12 cellular contexts compared by ENCODE assay signal in genomic region chr11:128759597-128759996, GRCh38.
A peak's percentile ranks its signal among the peaks of the same experiment; 100 is the strongest.
DNase-seq lines count a peak whose midpoint lies in the region; ATAC-seq, FAIRE-seq and TF ChIP-seq lines count a peak whose summit lies in the region.
"Had no signal": no experiment of that assay in that cellular context is flagged by ENCODE, and none has a peak within 500 bp of the region (broad histone marks: within the 10 kb centered on the region; RNA-seq: fewer than 3 reads in every experiment).

No MANE protein-coding gene starts in this region.

- H3K23ac ChIP-seq in IMR-90 (ENCODE audit: low read depth, low read length) (peak overlapping the region; percentile 43; the same call in 1 of the 2 replicates), H9 (ENCODE audit: insufficient read length, low read depth, low read length) (no peak overlapping the region)

- TF ChIP-seq RAD21 in IMR-90 (IDR thresholded peaks at IDR 0.05; ENCODE audit: low read length) (0 out of 2 replicates have a peak, but pooled peaks have one; percentile 6), GM12878 (IDR thresholded peaks at IDR 0.05; ENCODE audit: insufficient read depth, low read depth, low read length) (no peak)

- peak overlapping the region; percentile 62; the same call in 1 of the 2 replicates for H2BK120ac ChIP-seq in IMR-90 (ENCODE audit: low read depth, low read length)
- H2BK120ac ChIP-seq in H9 (ENCODE audit: low read depth, low read length, poor library complexity, severe bottlenecking) = no peak overlapping the region

- H4K5ac ChIP-seq in IMR-90 (ENCODE audit: low read depth, low read length) (no peak overlapping the region), H9 (ENCODE audit: insufficient read length, low read depth, low read length) (no peak overlapping the region)

- no peak for TF ChIP-seq EP300 in GM12878 (IDR thresholded peaks at IDR 0.05; ENCODE audit: borderline replicate concordance in 1 of 2, control insufficient read depth in 1 of 2, low read depth in 2 of 2, low read length in 2 of 2)

- H2BK12ac ChIP-seq in H9 (ENCODE audit: insufficient read length, low read depth, low read length) = no peak overlapping the region

- SMC1A ChIA-PET in GM12878 (lab: Charles Lee; ENCODE audit: uncharacterized antibody, unreplicated experiment) = interaction anchor here (0.8 to 8.5 kb wide), 5 partner anchors 32 to 131 kb away, joined by 3 to 159 read pairs (median 3); no protein-coding TSS in a partner anchor

- CTCF ChIA-PET in CD4-positive, alpha-beta T cell (lab: Charles Lee) = interaction anchor here (1.2 to 5.2 kb wide), 2 partner anchors 9 to 587 kb away, joined by 3 to 29 read pairs; no protein-coding TSS in a partner anchor
- CTCF ChIA-PET in IMR-90 (lab: Yijun Ruan, JAX) = no interaction called here
- CTCF ChIA-PET in GM12878 (lab: Yijun Ruan, JAX) = interaction anchor here (1.3 to 9.5 kb wide), 3 partner anchors 72 to 129 kb away, joined by 3 to 187 read pairs (median 89); no protein-coding TSS in a partner anchor
- CTCF ChIA-PET in naive thymus-derived CD4-positive, alpha-beta T cell (lab: Charles Lee) = interaction anchor here (0.7 to 1.0 kb wide), 2 partner anchors 24 to 71 kb away, joined by 3 read pairs; no protein-coding TSS in a partner anchor

- TF ChIP-seq POLR2A in IMR-90 (IDR thresholded peaks at IDR 0.05; ENCODE audit: low read depth, low read length) = 0 out of 2 replicates have a peak, but pooled peaks have one; percentile 11
- no peak for TF ChIP-seq POLR2A in GM12878 (IDR thresholded peaks at IDR 0.05; ENCODE audit: low read depth, low read length)

- in situ Hi-C loops in IMR-90 (cut with MboI; ENCODE audit: low sequenced_read_pairs) = no loop called here
- in situ Hi-C loops in GM12878 (cut with MboI) = loop anchor here (5.0 kb wide), 1 partner anchor 472 kb away; no protein-coding TSS in a partner anchor

- H3K18ac ChIP-seq in IMR-90 (ENCODE audit: low read depth, low read length) (0 out of 2 replicates have a peak overlapping the region, but pooled peaks have one; percentile 48), H9 (ENCODE audit: insufficient read length, low read depth, low read length) (no peak overlapping the region)

- H3T11ph ChIP-seq in H9 (ENCODE audit: low read length) = no peak overlapping the region

- H2AK5ac ChIP-seq in IMR-90 (ENCODE audit: low read depth, low read length) (peak overlapping the region; percentile 47; the same call in 1 of the 2 replicates), H9 (ENCODE audit: insufficient read length, low read length) (no peak overlapping the region)

- no peak for FAIRE-seq in GM12878 (lab: Jason Lieb, UNC)

- H3K79me2 ChIP-seq in GM12878 (ENCODE audit: control insufficient read depth, insufficient read depth, low read length) = peaks cover 8% of the 10 kb centered on the region
- H3K79me2 ChIP-seq in H9 (ENCODE audit: insufficient read depth, low read length) = no peaks in the 10 kb centered on the region
- H3K79me2 ChIP-seq: parathyroid adenoma had no signal

- H4K91ac ChIP-seq in IMR-90 (ENCODE audit: insufficient read depth, low read depth, low read length) = peak overlapping the region; percentile 74; the same call in 1 of the 2 replicates
- no peak overlapping the region for H4K91ac ChIP-seq in H9 (ENCODE audit: insufficient read length, low read depth, low read length)

- no peaks in the 10 kb centered on the region for H3K9me3 Mint-ChIP-seq in CD4-positive, alpha-beta T cell
- no peaks in the 10 kb centered on the region for H3K9me3 Mint-ChIP-seq in naive thymus-derived CD4-positive, alpha-beta T cell
- no peaks in the 10 kb centered on the region for H3K9me3 Mint-ChIP-seq in H9

- H3K4me1 ChIP-seq in IMR-90 (ENCODE audit: control insufficient read depth, insufficient read depth, low read length) = peaks cover 10% of the 10 kb centered on the region; the same call in 1 of the 2 replicates
- peaks cover 22% of the 10 kb centered on the region for H3K4me1 ChIP-seq in GM12878 (ENCODE audit: control insufficient read depth, insufficient read depth, low read length)
- peaks cover 22 to 43% of the 10 kb centered on the region in 2 donors for H3K4me1 ChIP-seq in naive thymus-derived CD4-positive, alpha-beta T cell (ENCODE audit: control insufficient read depth in 2 of 2, insufficient read depth in 2 of 2, low read length in 2 of 2)
- peaks cover 0 to 3% of the 10 kb centered on the region in 2 donors for H3K4me1 ChIP-seq in ascending aorta
- H3K4me1 ChIP-seq in H9 (ENCODE audit: insufficient read depth, low read length) = no peaks in the 10 kb centered on the region
- H3K4me1 ChIP-seq: parathyroid adenoma had no signal

- H2AFZ ChIP-seq in IMR-90 (replicated peaks; ENCODE audit: low read length, poor library complexity) (peak overlapping the region; percentile 5), GM12878 (ENCODE audit: control insufficient read depth, low read depth, low read length) (no peak overlapping the region), H9 (ENCODE audit: low read length) (no peak overlapping the region)
- H2AFZ ChIP-seq: parathyroid adenoma had no signal

- H3K4me1 Mint-ChIP-seq in CD4-positive, alpha-beta T cell (ENCODE audit: low read depth) = peaks cover 86% of the 10 kb centered on the region
- H3K4me1 Mint-ChIP-seq in naive thymus-derived CD4-positive, alpha-beta T cell = peaks cover 60 to 89% (median 84%) of the 10 kb centered on the region in 7 donors
- H3K4me1 Mint-ChIP-seq in H9 = peaks cover 17 to 20% of the 10 kb centered on the region in 2 experiments; a peak in 3 of 4 replicates

- no peaks in the 10 kb centered on the region for H3K27me3 Mint-ChIP-seq in CD4-positive, alpha-beta T cell
- H3K27me3 Mint-ChIP-seq in naive thymus-derived CD4-positive, alpha-beta T cell = no peaks in the 10 kb centered on the region
- peaks cover 17% of the 10 kb centered on the region for H3K27me3 Mint-ChIP-seq in H9 (ENCODE audit: low read depth)

- POLR2A ChIA-PET in CD4-positive, alpha-beta T cell (lab: Charles Lee) = no interaction called here
- POLR2A ChIA-PET in IMR-90 (lab: Charles Lee; ENCODE audit: unreplicated experiment) = interaction anchor here (0.6 kb wide), 1 partner anchor 124 kb away, joined by 3 read pairs; no protein-coding TSS in a partner anchor
- POLR2A ChIA-PET in GM12878 (lab: Charles Lee) = no interaction called here
- POLR2A ChIA-PET in naive thymus-derived CD4-positive, alpha-beta T cell (lab: Charles Lee) = interaction anchor here (0.6 to 0.8 kb wide), 3 partner anchors 275 to 1678 kb away, joined by 3 to 6 read pairs (median 3); no protein-coding TSS in a partner anchor

- no peak for ATAC-seq in CD4-positive, alpha-beta T cell (ENCODE audit: poor library complexity)
- ATAC-seq in IMR-90 (ENCODE audit: low read depth) = peak; percentile 78
- ATAC-seq in GM12878 = no peak
- no peak for ATAC-seq in naive thymus-derived CD4-positive, alpha-beta T cell

- H3K9ac ChIP-seq in IMR-90 (ENCODE audit: low read depth, low read length) = no peak overlapping the region
- no peak overlapping the region for H3K9ac ChIP-seq in GM12878 (ENCODE audit: control insufficient read depth, insufficient read depth, low read length)
- no peak overlapping the region for H3K9ac ChIP-seq in H9 (ENCODE audit: extremely low read depth, insufficient read length, low read length)
- H3K9ac ChIP-seq: parathyroid adenoma had no signal

- DNase-seq in CD4-positive, alpha-beta T cell = no peak
- DNase-seq in IMR-90 (peak; percentile 90), GM12878 (ENCODE audit: low read depth, low spot score) (no peak), NCI-H1417 (lab: John Stamatoyannopoulos, UW) (no peak), ascending aorta (ENCODE audit: low spot score in 2 of 2) (no peak), H9 (no peak)
- DNase-seq in naive thymus-derived CD4-positive, alpha-beta T cell = no peak
- DNase-seq: activated effector memory CD4-positive, alpha-beta T cell treated with Interleukin-2 at 50 U/mL for 16 hours; cortex of kidney; NCI-H446 treated with DMSO at 0.1 percent for 48 hours; stimulated activated naive CD4-positive, alpha-beta T cell treated with Interleukin-2 at 50 U/mL for 16 hours had no signal

- no peaks in the 10 kb centered on the region for H3K27me3 ChIP-seq in CD4-positive, alpha-beta T cell (ENCODE audit: control insufficient read depth, insufficient read depth, low read length)
- H3K27me3 ChIP-seq in IMR-90 (ENCODE audit: control insufficient read depth, insufficient read depth, low read length) = no peaks in the 10 kb centered on the region
- H3K27me3 ChIP-seq in GM12878 (replicated peaks in 1 of 2; ENCODE audit: control insufficient read depth in 2 of 2, insufficient read depth in 2 of 2, low read length in 1 of 2) = no peaks in the 10 kb centered on the region
- H3K27me3 ChIP-seq in naive thymus-derived CD4-positive, alpha-beta T cell (ENCODE audit: control insufficient read depth in 2 of 2, insufficient read depth in 2 of 2, low read length in 2 of 2) = no peaks in the 10 kb centered on the region
- no peaks in the 10 kb centered on the region for H3K27me3 ChIP-seq in ascending aorta
- no peaks in the 10 kb centered on the region for H3K27me3 ChIP-seq in H9 (ENCODE audit: insufficient read depth, low read length)

- peak overlapping the region; percentile 56 for H3K27ac Mint-ChIP-seq in CD4-positive, alpha-beta T cell
- H3K27ac Mint-ChIP-seq in naive thymus-derived CD4-positive, alpha-beta T cell = peak overlapping the region in 6 of 9 donors; percentile 13 to 86 (median 41)
- H3K27ac Mint-ChIP-seq in H9 = no peak overlapping the region

- H3K4ac ChIP-seq in IMR-90 (ENCODE audit: low read depth, low read length) (peak overlapping the region; percentile 30), H9 (ENCODE audit: low read depth, low read length) (no peak overlapping the region)

- no peak for TF ChIP-seq CTCF in CD4-positive, alpha-beta T cell (IDR thresholded peaks at IDR 0.05)
- TF ChIP-seq CTCF in IMR-90 (conservative IDR thresholded peaks at IDR 0.05; ENCODE audit: low read depth, low read length) = no peak
- no peak for TF ChIP-seq CTCF in GM12878 (IDR thresholded peaks at IDR 0.05 in 2 of 3, conservative IDR thresholded peaks at IDR 0.05 in 1 of 3; ENCODE audit: control insufficient read depth in 2 of 3, extremely low read depth in 1 of 3, insufficient read depth in 1 of 3, low read depth in 3 of 3, low read length in 3 of 3)
- TF ChIP-seq CTCF in ascending aorta (IDR thresholded peaks at IDR 0.05) = no peak
- no peak for TF ChIP-seq CTCF in H9 (conservative IDR thresholded peaks at IDR 0.05)

- H2BK15ac ChIP-seq in IMR-90 (ENCODE audit: low read depth, low read length) (no peak overlapping the region; the same call in 2 of the 3 replicates), H9 (ENCODE audit: low read depth, low read length) (no peak overlapping the region)

- H3K9me1 ChIP-seq in IMR-90 (ENCODE audit: insufficient read depth, low read length) = peaks cover 28% of the 10 kb centered on the region; the same call in 1 of the 2 replicates

- peaks cover 89% of the 10 kb centered on the region for H3K36me3 Mint-ChIP-seq in CD4-positive, alpha-beta T cell (ENCODE audit: low read depth)
- H3K36me3 Mint-ChIP-seq in naive thymus-derived CD4-positive, alpha-beta T cell = peaks cover 20 to 56% (median 26%) of the 10 kb centered on the region in 5 donors
- no peaks in the 10 kb centered on the region for H3K36me3 Mint-ChIP-seq in H9 (ENCODE audit: insufficient read depth in 1 of 3, low read depth in 3 of 3)

- H3K23me2 ChIP-seq in H9 (ENCODE audit: insufficient read length, low read depth, low read length, poor library complexity, severe bottlenecking) = no peaks in the 10 kb centered on the region

- peak overlapping the region; percentile 69 for H2BK5ac ChIP-seq in IMR-90 (ENCODE audit: low read depth, low read length, poor library complexity, severe bottlenecking)
- H2BK5ac ChIP-seq in H9 (ENCODE audit: insufficient read length, low read length) = no peak overlapping the region

- H3K4me3 Mint-ChIP-seq in CD4-positive, alpha-beta T cell = no peak overlapping the region
- peak overlapping the region in 7 of 10 donors; percentile 0 to 64 (median 10) for H3K4me3 Mint-ChIP-seq in naive thymus-derived CD4-positive, alpha-beta T cell
- H3K4me3 Mint-ChIP-seq in H9 = no peak overlapping the region

- H3K14ac ChIP-seq in IMR-90 (replicated peaks; ENCODE audit: low read depth, low read length) (peak overlapping the region; percentile 15; the same call in 1 of the 2 replicates), H9 (ENCODE audit: insufficient read depth, low read length) (no peak overlapping the region)

- dilution Hi-C loops in IMR-90 (cut with HindIII; ENCODE audit: low sequenced_read_pairs, unreplicated experiment) = no loop called here

- peak overlapping the region; percentile 17; the same call in 1 of the 2 replicates for H3K56ac ChIP-seq in IMR-90 (ENCODE audit: extremely low read depth, insufficient read depth, low read length)
- H3K56ac ChIP-seq in H9 (ENCODE audit: insufficient read length, low read depth, low read length) = no peak overlapping the region

- H2BK20ac ChIP-seq in IMR-90 (ENCODE audit: low read depth, low read length) (peak overlapping the region; percentile 53; the same call in 1 of the 2 replicates), H9 (ENCODE audit: low read depth, low read length, poor library complexity, severe bottlenecking) (no peak overlapping the region)

- H3K27ac ChIP-seq in CD4-positive, alpha-beta T cell (ENCODE audit: low read depth, low read length) = no peak overlapping the region
- H3K27ac ChIP-seq in IMR-90 (ENCODE audit: insufficient read depth, low read length) = no peak overlapping the region; the same call in 1 of the 2 replicates
- H3K27ac ChIP-seq in GM12878 (ENCODE audit: control insufficient read depth, insufficient read depth) = no peak overlapping the region
- H3K27ac ChIP-seq in naive thymus-derived CD4-positive, alpha-beta T cell (ENCODE audit: low read depth, low read length) = peak overlapping the region; percentile 7
- no peak overlapping the region for H3K27ac ChIP-seq in ascending aorta
- H3K27ac ChIP-seq in H9 (ENCODE audit: insufficient read length, low read depth, low read length) = no peak overlapping the region
- H3K27ac ChIP-seq: parathyroid adenoma had no signal

- H4K20me1 ChIP-seq in IMR-90 (ENCODE audit: insufficient read depth, low read length) = no peaks in the 10 kb centered on the region
- no peaks in the 10 kb centered on the region for H4K20me1 ChIP-seq in GM12878 (ENCODE audit: control insufficient read depth, insufficient read depth)
- H4K20me1 ChIP-seq in H9 (ENCODE audit: control insufficient read depth, insufficient read depth, insufficient read length) = no peaks in the 10 kb centered on the region

- H4K8ac ChIP-seq in IMR-90 (ENCODE audit: low read depth in 2 of 2, low read length in 2 of 2) (peak overlapping the region; percentile 56 to 62; a peak in 2 of 4 replicates), H9 (replicated peaks; ENCODE audit: insufficient read length, low read depth, low read length) (no peak overlapping the region)

- H3K4me3 ChIP-seq in IMR-90 (ENCODE audit: insufficient read depth, low read depth, low read length) = no peak overlapping the region
- no peak overlapping the region for H3K4me3 ChIP-seq in GM12878
- no peak overlapping the region for H3K4me3 ChIP-seq in naive thymus-derived CD4-positive, alpha-beta T cell (ENCODE audit: low read length)
- no peak overlapping the region for H3K4me3 ChIP-seq in ascending aorta

- no peaks in the 10 kb centered on the region for H3K9me3 ChIP-seq in CD4-positive, alpha-beta T cell (ENCODE audit: control insufficient read depth, low read length)
- H3K9me3 ChIP-seq in IMR-90 (ENCODE audit: control insufficient read depth, insufficient read depth, low read length) (no peaks in the 10 kb centered on the region), GM12878 (replicated peaks; ENCODE audit: control insufficient read depth, insufficient read depth, low read length) (no peaks in the 10 kb centered on the region), ascending aorta (no peaks in the 10 kb centered on the region), H9 (ENCODE audit: control insufficient read depth, low read depth, low read length) (no peaks in the 10 kb centered on the region)
- no peaks in the 10 kb centered on the region for H3K9me3 ChIP-seq in naive thymus-derived CD4-positive, alpha-beta T cell (ENCODE audit: control insufficient read depth in 2 of 3, low read length in 3 of 3)

- no peak overlapping the region for H3K4me2 ChIP-seq in IMR-90 (ENCODE audit: low read depth, low read length)
- H3K4me2 ChIP-seq in GM12878 (ENCODE audit: control insufficient read depth, insufficient read depth) = no peak overlapping the region
- no peak overlapping the region for H3K4me2 ChIP-seq in H9 (ENCODE audit: insufficient read depth, insufficient read length, low read length)

- no TSS peak for BruUV-seq in IMR-90 (replicated peaks; lab: Mats Ljungman, UMichigan)
- TSS peak; percentile 34 for BruUV-seq in GM12878 (replicated peaks; lab: Mats Ljungman, UMichigan)

- H2AK9ac ChIP-seq in IMR-90 (replicated peaks; ENCODE audit: low read depth, low read length, poor library complexity) = peak overlapping the region; percentile 22

- RAD21 ChIA-PET in GM12878 (lab: Charles Lee; ENCODE audit: unreplicated experiment) = interaction anchor here (1.1 to 5.1 kb wide), 5 partner anchors 25 to 587 kb away, joined by 3 to 103 read pairs (median 55); no protein-coding TSS in a partner anchor

- H3K36me3 ChIP-seq in IMR-90 (ENCODE audit: control insufficient read depth, insufficient read depth, low read length) = peaks cover 2% of the 10 kb centered on the region; the same call in 1 of the 2 replicates
- H3K36me3 ChIP-seq in GM12878 (ENCODE audit: control insufficient read depth in 2 of 2, insufficient read depth in 2 of 2, low read length in 1 of 2) = peaks cover 19 to 20% of the 10 kb centered on the region in 2 experiments; a peak in 3 of 4 replicates
- H3K36me3 ChIP-seq in naive thymus-derived CD4-positive, alpha-beta T cell (ENCODE audit: control insufficient read depth in 2 of 3, insufficient read depth in 3 of 3, low read length in 3 of 3) = peaks cover 18 to 70% (median 27%) of the 10 kb centered on the region in 3 experiments
- H3K36me3 ChIP-seq in ascending aorta = no peaks in the 10 kb centered on the region

- whole genome bisulfite sequencing in IMR-90 (ENCODE audit: extremely low coverage in 2 of 2, insufficient read length in 1 of 2), 2 experiments = 7% methylated on average over 2 of the region's 5 CpGs; no CpG with 5 or more reads in 1 of the 2 experiments
- WGBS in GM12878 (ENCODE audit: insufficient coverage, insufficient replicate concordance, low lambda C conversion rate, missing lambda C conversion rate) = 68% methylated on average over 5 of the region's 5 CpGs
- WGBS in H9 (ENCODE audit: extremely low coverage, insufficient read length, low lambda C conversion rate) = no CpG with 5 or more reads among the region's 5 CpGs

- peaks cover 14 to 20% of the 10 kb centered on the region in 2 experiments for H3K79me1 ChIP-seq in IMR-90 (ENCODE audit: low read depth in 1 of 2, low read length in 2 of 2)
- H3K79me1 ChIP-seq in H9 (ENCODE audit: insufficient read depth, low read depth, low read length, poor library complexity, severe bottlenecking) = no peaks in the 10 kb centered on the region

- intact Hi-C loops in CD4-positive, alpha-beta T cell (cut with DNase I, micrococcal nuclease) = loop anchor here (2.0 to 10.0 kb wide), 6 partner anchors 245 to 722 kb away; no protein-coding TSS in a partner anchor
- intact Hi-C loops in IMR-90 (cut with micrococcal nuclease) (no loop called here), GM12878 (cut with micrococcal nuclease; ENCODE audit: unreplicated experiment) (loop anchor here (5.0 kb wide), 1 partner anchor 242 kb away; no protein-coding TSS in a partner anchor), ascending aorta (cut with DNase I) (no loop called here)
- intact Hi-C loops in naive thymus-derived CD4-positive, alpha-beta T cell (cut with micrococcal nuclease) = loop anchor here in 1 of 2 donors (5.0 to 10.0 kb wide), 5 partner anchors 232 to 725 kb away; no protein-coding TSS in a partner anchor

Comparison
In these comparisons a context has a peak if more than half of its experiments do, and no peak if none do; other contexts are left out.
1. H3K27ac Mint-ChIP-seq: peak in CD4-positive, alpha-beta T cell (single experiment) and naive thymus-derived CD4-positive, alpha-beta T cell (6 of 9); none in H9 (0 of 3).
2. H3K4me3 Mint-ChIP-seq: peak in naive thymus-derived CD4-positive, alpha-beta T cell (7 of 10); none in CD4-positive, alpha-beta T cell (single experiment) and H9 (0 of 2).
3. POLR2A ChIA-PET loops: an anchor here in IMR-90 (0.6 kb wide) and naive thymus-derived CD4-positive, alpha-beta T cell (0.6 to 0.8 kb wide); none called in CD4-positive, alpha-beta T cell and GM12878.
4. intact Hi-C loops: an anchor here in CD4-positive, alpha-beta T cell (2.0 to 10.0 kb wide) and GM12878 (5.0 kb wide); none called in IMR-90 and ascending aorta.